Comparison of ENCODE assay signal across 7 cellular contexts in genomic region chr6:69867075-69867911, GRCh38. TPM values are rescaled to one million over a fixed set of nuclear protein-coding genes. Genes with fewer than 3 reads are reported as not detected.
DNase-seq lines count a peak whose midpoint lies in the region; ATAC-seq lines count a peak whose summit lies in the region.

No MANE protein-coding gene starts in this region.

- H3K4me1 ChIP-seq in duodenal mucosa (ENCODE audit: control insufficient read depth in 1 of 2, insufficient read depth in 2 of 2, low read length in 2 of 2) = peaks cover 0 to 10% of the 10 kb centered on the region in 2 donors
- no peaks in the 10 kb centered on the region for H3K4me1 ChIP-seq in mesendoderm (ENCODE audit: control insufficient read depth, low read depth, low read length)

- no peak overlapping the region for H2BK5ac ChIP-seq in mesendoderm (ENCODE audit: low read length)

- no peak overlapping the region for H2BK120ac ChIP-seq in mesendoderm (ENCODE audit: low read depth, low read length)

- peaks cover 22 to 39% of the 10 kb centered on the region in 2 donors for H3K27me3 ChIP-seq in duodenal mucosa (ENCODE audit: control insufficient read depth in 1 of 2, insufficient read depth in 2 of 2, low read length in 2 of 2)
- no peaks in the 10 kb centered on the region for H3K27me3 ChIP-seq in mesendoderm (ENCODE audit: insufficient read depth, low read length, poor library complexity)

- no peak overlapping the region for H2BK15ac ChIP-seq in mesendoderm (replicated peaks; ENCODE audit: low read depth)

- peak overlapping the region; percentile 19 for H3K18ac ChIP-seq in mesendoderm (ENCODE audit: low read length)

- H3K9ac ChIP-seq in duodenal mucosa (ENCODE audit: low read depth in 1 of 2, low read length in 2 of 2) = peak overlapping the region; percentile 9 to 41
- peak overlapping the region; percentile 66 for H3K9ac ChIP-seq in mesendoderm (ENCODE audit: low read length)

- H2AK5ac ChIP-seq in mesendoderm (ENCODE audit: low read length) = no peak overlapping the region

- H3K4me3 ChIP-seq in duodenal mucosa (ENCODE audit: low read depth in 1 of 2, low read length in 2 of 2) (peak overlapping the region; percentile 66 to 69), mesendoderm (ENCODE audit: low read length) (peak overlapping the region; percentile 28)

- H3K4ac ChIP-seq in mesendoderm (ENCODE audit: low read depth, low read length) = no peak overlapping the region

- peak overlapping the region; percentile 86 for H3K56ac ChIP-seq in mesendoderm (ENCODE audit: low read length)

- H3K27ac ChIP-seq in duodenal mucosa (ENCODE audit: low read depth, low read length) (no peak overlapping the region), mesendoderm (ENCODE audit: low read depth, low read length) (no peak overlapping the region)

- WGBS in mesendoderm (ENCODE audit: extremely low coverage, insufficient coverage, low lambda C conversion rate) = no CpG with 5 or more reads among the region's 82 CpGs

- H3K4me2 ChIP-seq in mesendoderm (ENCODE audit: low read length) = peak overlapping the region; percentile 16

- no peaks in the 10 kb centered on the region for H3K79me2 ChIP-seq in mesendoderm (ENCODE audit: control insufficient read depth, insufficient read depth, low read length)

- H4K5ac ChIP-seq in mesendoderm (ENCODE audit: low read length) = no peak overlapping the region

- H3K36me3 ChIP-seq in duodenal mucosa (ENCODE audit: control insufficient read depth in 1 of 2, insufficient read depth in 2 of 2, low read length in 2 of 2) (no peaks in the 10 kb centered on the region), mesendoderm (ENCODE audit: control insufficient read depth, insufficient read depth, low read length) (no peaks in the 10 kb centered on the region)

- ATAC-seq in GM18499 (IDR thresholded peaks at IDR 0.05; ENCODE audit: insufficient read depth, unreplicated experiment) (peak; percentile 32), HG02623 (IDR thresholded peaks at IDR 0.05; ENCODE audit: unreplicated experiment) (peak; percentile 57)

- no peaks in the 10 kb centered on the region for H3K9me3 ChIP-seq in duodenal mucosa (ENCODE audit: control insufficient read depth in 1 of 2, low read length in 2 of 2)

- no peak overlapping the region for H4K8ac ChIP-seq in mesendoderm (ENCODE audit: low read depth, low read length)

- DNase-seq in NCI-H1105 (lab: John Stamatoyannopoulos, UW) (peak; percentile 81), mesendoderm (peak; percentile 81)
- DNase-seq in activated CD4-positive, alpha-beta T cell treated with anti-CD3 and anti-CD28 coated beads for 4 hours = peak; percentile 54 to 57
- DNase-seq in stimulated activated CD8-positive, alpha-beta memory T cell treated with anti-CD3 and anti-CD28 coated beads, Interleukin-15, amount 100 ng/mL, for 4 hours (ENCODE audit: low read depth in 2 of 2) = peak; percentile 15 to 41

- H3K23ac ChIP-seq in mesendoderm (ENCODE audit: low read length) = peak overlapping the region; percentile 4

- H3K79me1 ChIP-seq in mesendoderm (ENCODE audit: low read length) = no peaks in the 10 kb centered on the region

RNA-seq across cellular contexts. Expression of gene COL19A1, which starts 0.9 kb away (rescaled TPM):
- 0.01 TPM for polyA plus RNA-seq in mesendoderm (2013, experiment 1 of 2)
- polyA plus RNA-seq in mesendoderm (2013, experiment 2 of 2) = 0.04 TPM

Comparison
In these comparisons a context has a peak if more than half of its experiments do, and no peak if none do; other contexts are left out.
1. DNase-seq: peak in every context shown above with its lines; median percentile 81 in NCI-H1105; 81 in mesendoderm; 56 in activated CD4-positive, alpha-beta T cell treated with anti-CD3 and anti-CD28 coated beads for 4 hours; 28 in stimulated activated CD8-positive, alpha-beta memory T cell treated with anti-CD3 and anti-CD28 coated beads, Interleukin-15, amount 100 ng/mL, for 4 hours.